ENCODE assay signal across 18 cellular contexts in the genomic region with DNA sequence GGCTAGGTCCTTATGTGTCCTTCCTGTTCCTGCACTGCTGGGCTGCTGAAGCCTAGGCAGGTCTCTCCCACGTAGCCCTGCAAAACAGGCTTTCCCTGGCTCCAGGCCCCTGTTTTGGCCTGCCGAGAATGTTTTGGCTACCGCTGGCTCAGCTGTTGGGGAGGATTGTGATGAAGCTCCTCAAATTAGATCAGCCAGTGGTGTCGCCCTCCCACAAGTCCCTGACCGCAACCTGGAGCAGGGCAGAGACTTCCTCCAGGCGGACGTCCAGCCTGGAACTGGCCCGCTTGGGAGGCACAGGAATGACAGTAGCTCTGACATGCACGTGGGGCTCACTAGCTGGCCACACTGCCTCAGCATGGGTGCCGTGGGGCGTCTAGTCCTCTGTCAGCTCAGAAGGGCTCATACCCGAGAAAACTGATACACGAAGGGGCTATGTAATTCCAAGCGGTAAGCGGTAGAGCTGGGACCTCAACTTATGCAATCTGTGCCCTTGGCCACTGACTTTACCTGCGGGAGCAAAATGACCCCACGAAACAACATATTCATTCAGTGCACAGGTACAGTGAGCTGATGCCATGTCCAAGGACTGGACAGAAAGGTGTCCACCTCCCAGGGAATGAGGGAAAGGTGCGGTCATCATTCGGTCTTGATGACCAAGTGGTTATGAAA. TPM values are rescaled to one million over a fixed set of nuclear protein-coding genes. Genes with fewer than 3 reads are reported as not detected.
DNase-seq lines count a peak whose midpoint lies in the region; ATAC-seq and TF ChIP-seq lines count a peak whose summit lies in the region.
"Had no signal": no experiment of that assay in that cellular context is flagged by ENCODE, and none has a peak within 500 bp of the region (broad histone marks: within the 10 kb centered on the region; RNA-seq: fewer than 3 reads in every experiment).

No MANE protein-coding gene starts in this region.

- H3K4me3 ChIP-seq in H7 (ENCODE audit: insufficient read depth, low read depth, low read length) (no peak overlapping the region), fibroblast of villous mesenchyme (ENCODE audit: low read depth, low read length) (no peak overlapping the region), muscle layer of colon (ENCODE audit: low read depth in 1 of 2, low read length in 2 of 2) (no peak overlapping the region), subcutaneous abdominal adipose tissue (ENCODE audit: low read depth in 1 of 5, low read length in 5 of 5) (peak overlapping the region in 2 of 5 donors; percentile 2 to 11)
- H3K4me3 ChIP-seq: adrenal gland, skin epidermis had no signal

- peak overlapping the region; percentile 66 for H3K27ac ChIP-seq in muscle layer of colon (ENCODE audit: low read depth, low read length)
- peak overlapping the region; percentile 95 for H3K27ac ChIP-seq in subcutaneous abdominal adipose tissue (ENCODE audit: low read depth, low read length)
- H3K27ac ChIP-seq: RWPE1 had no signal

- peak overlapping the region; percentile 13 for H3K9ac ChIP-seq in muscle layer of colon (ENCODE audit: low read length)
- H3K9ac ChIP-seq in subcutaneous abdominal adipose tissue (ENCODE audit: low read length in 5 of 5): peak overlapping the region in 4 of 5 donors; percentile 3 to 48 (median 32)

- H3K4me1 ChIP-seq in muscle layer of colon (ENCODE audit: insufficient read depth, low read length) (peaks cover 53% of the 10 kb centered on the region), subcutaneous abdominal adipose tissue (ENCODE audit: control insufficient read depth in 5 of 5, insufficient read depth in 5 of 5, low read length in 5 of 5) (peaks cover 17 to 78% (median 76%) of the 10 kb centered on the region in 5 donors)

- peaks cover 7% of the 10 kb centered on the region; the same call in 1 of the 2 replicates for H3K27me3 ChIP-seq in H7 (ENCODE audit: control insufficient read depth, insufficient read depth, low read length)
- H3K27me3 ChIP-seq in muscle layer of colon (ENCODE audit: control insufficient read depth in 1 of 2, insufficient read depth in 2 of 2, low read length in 2 of 2): no peaks in the 10 kb centered on the region
- H3K27me3 ChIP-seq in subcutaneous abdominal adipose tissue (ENCODE audit: control insufficient read depth in 5 of 5, insufficient read depth in 4 of 5, low read length in 5 of 5): no peaks in the 10 kb centered on the region
- H3K27me3 ChIP-seq: adrenal gland had no signal

- DNase-seq in H7 (peak; percentile 23), fibroblast of villous mesenchyme (ENCODE audit: low read depth) (peak; percentile 87), amniotic stem cell (lab: John Stamatoyannopoulos, UW) (no peak), GDM1 (lab: John Stamatoyannopoulos, UW) (no peak), A172 (ENCODE audit: low spot score) (no peak)
- DNase-seq: activated CD4-positive, alpha-beta T cell treated with anti-CD3 and anti-CD28 coated beads, Interleukin-2, amount 10 ng/mL, durations not matched to agents 7 days and 5 days; activated T-cell treated with anti-CD3 and anti-CD28 coated beads, Interleukin-2, amount 50 U/mL, for 4 hours; DMS153; naive B cell; NCI-H187; NCI-H69; trophoblast cell had no signal

- H3K36me3 ChIP-seq in H7 (replicated peaks; ENCODE audit: control insufficient read depth, insufficient read depth, low read length) (no peaks in the 10 kb centered on the region), muscle layer of colon (ENCODE audit: insufficient read depth, low read length) (peaks cover 6% of the 10 kb centered on the region), subcutaneous abdominal adipose tissue (ENCODE audit: control insufficient read depth in 5 of 5, insufficient read depth in 5 of 5, low read length in 5 of 5) (peaks cover 0 to 34% (median 18%) of the 10 kb centered on the region in 5 donors)
- H3K36me3 ChIP-seq: adrenal gland had no signal

- peak; percentile 5 for TF ChIP-seq CTCF in fibroblast of villous mesenchyme (IDR thresholded peaks at IDR 0.05; ENCODE audit: insufficient read depth, low read depth, low read length)

- H3K9me3 ChIP-seq in muscle layer of colon (ENCODE audit: low read length) (no peaks in the 10 kb centered on the region), subcutaneous abdominal adipose tissue (ENCODE audit: control insufficient read depth in 5 of 5, low read length in 5 of 5) (no peaks in the 10 kb centered on the region)
- H3K9me3 ChIP-seq: adrenal gland had no signal

- no peak for ATAC-seq in GM19035 (IDR thresholded peaks at IDR 0.05; ENCODE audit: unreplicated experiment)
- ATAC-seq: activated T-cell treated with anti-CD3 and anti-CD28 coated beads, Interleukin-2, amount 50 U/mL, for 4 hours had no signal

RNA-seq across cellular contexts. Expression of gene DHRS3, which starts 26.6 kb away (rescaled TPM):
- 17.7 and 26.2 TPM in 2 replicates for total RNA-seq in H7 (2014; rRNA removed; shearing (Covaris generic))
- total RNA-seq in fibroblast of villous mesenchyme: 84.1 and 137 TPM in 2 replicates
- not detected in 2 replicates for total RNA-seq in A172 (2014; rRNA removed; shearing (Covaris generic))

RNA-seq across cellular contexts. Expression of gene AADACL4, which starts 52.5 kb away (rescaled TPM):
- total RNA-seq in H7 (2014; rRNA removed; shearing (Covaris generic)): not detected in 2 replicates
- total RNA-seq in fibroblast of villous mesenchyme: 0.43 TPM in 1 of 2 replicates, not detected in the other
- total RNA-seq in A172 (2014; rRNA removed; shearing (Covaris generic)): not detected in 2 replicates
- total RNA-seq: activated CD4-positive, alpha-beta T cell treated with anti-CD3 and anti-CD28 coated beads, Interleukin-2, amount 10 ng/mL, durations not matched to agents 7 days and 5 days; activated T-cell treated with anti-CD3 and anti-CD28 coated beads, Interleukin-2, amount 50 U/mL, for 4 hours; adrenal gland had no signal

Comparison
In these comparisons a context has a peak if more than half of its experiments do, and no peak if none do; other contexts are left out.
1. DNase-seq: peak in H7 (single experiment) and fibroblast of villous mesenchyme (single experiment); none in amniotic stem cell (single experiment), GDM1 (single experiment) and A172 (single experiment).
2. RNA of gene DHRS3, which starts 26.6 kb away (total RNA-seq): 84.1 to 137 TPM in fibroblast of villous mesenchyme and 17.7 to 26.2 TPM in H7; not detected in A172; every median in the first group is over 10 times any median in the second.